In genomic region chr3:171687998-171688397, GRCh38 we compare ENCODE assay signal across 18 cellular contexts.
DNase-seq lines count a peak whose midpoint lies in the region; ATAC-seq and TF ChIP-seq lines count a peak whose summit lies in the region.
"Had no signal": no experiment of that assay in that cellular context is flagged by ENCODE, and none has a peak within 500 bp of the region (broad histone marks: within the 10 kb centered on the region; RNA-seq: fewer than 3 reads in every experiment).

No MANE protein-coding gene starts in this region.

- TF ChIP-seq POLR2A in right lobe of liver (IDR thresholded peaks at IDR 0.05) (no peak), thyroid gland (IDR thresholded peaks at IDR 0.05) (no peak)

- no peak overlapping the region for H3K4me2 ChIP-seq in SK-N-SH
- H3K4me2 ChIP-seq: BLaER1 had no signal

- H3K9me2 ChIP-seq in SK-N-SH = no peaks in the 10 kb centered on the region

- CTCF ChIA-PET in SK-N-SH (lab: Yijun Ruan, JAX) = interaction anchor here (1.5 to 2.2 kb wide), 2 partner anchors 16 to 85 kb away, joined by 3 to 7 read pairs; no protein-coding TSS in a partner anchor

- intact Hi-C loops in right lobe of liver (cut with DNase I) (no loop called here), thyroid gland (cut with DNase I) (no loop called here)

- no peaks in the 10 kb centered on the region; a peak in 2 of 4 replicates for H3K4me1 ChIP-seq in SK-N-SH (ENCODE audit: control insufficient read depth in 1 of 2, insufficient read depth in 2 of 2, low read depth in 1 of 2, low read length in 1 of 2)
- no peaks in the 10 kb centered on the region for H3K4me1 ChIP-seq in liver (ENCODE audit: control insufficient read depth in 4 of 4, insufficient read depth in 4 of 4, low read length in 3 of 4)
- no peaks in the 10 kb centered on the region for H3K4me1 ChIP-seq in right lobe of liver
- H3K4me1 ChIP-seq in thyroid gland = peaks cover 0 to 5% of the 10 kb centered on the region in 2 donors
- H3K4me1 ChIP-seq: Caco-2 had no signal

- H3F3A ChIP-seq in SK-N-SH (replicated peaks; ENCODE audit: insufficient read depth) = no peaks in the 10 kb centered on the region

- no peak overlapping the region for H2AFZ ChIP-seq in SK-N-SH (ENCODE audit: low read depth)

- H4K20me1 ChIP-seq in SK-N-SH (ENCODE audit: insufficient read depth) = no peaks in the 10 kb centered on the region
- H4K20me1 ChIP-seq: BLaER1 had no signal

- TF ChIP-seq RAD21 in SK-N-SH (IDR thresholded peaks at IDR 0.05; ENCODE audit: low read length) (no peak), liver (IDR thresholded peaks at IDR 0.05) (no peak)

- H3K36me3 ChIP-seq in SK-N-SH (replicated peaks in 1 of 2; ENCODE audit: control insufficient read depth in 1 of 2, insufficient read depth in 2 of 2, low read length in 1 of 2) (peaks cover 0 to 3% of the 10 kb centered on the region in 2 experiments), liver (ENCODE audit: control insufficient read depth in 4 of 4, insufficient read depth in 3 of 4, low read depth in 1 of 4, low read length in 3 of 4) (peaks cover 2 to 10% (median 5%) of the 10 kb centered on the region in 4 donors), right lobe of liver (no peaks in the 10 kb centered on the region), thyroid gland (no peaks in the 10 kb centered on the region), H7 (replicated peaks; ENCODE audit: control insufficient read depth, insufficient read depth, low read length) (no peaks in the 10 kb centered on the region)
- H3K36me3 ChIP-seq: BLaER1 had no signal

- POLR2A ChIA-PET in SK-N-SH (lab: Yijun Ruan, JAX) = no interaction called here

- H3K27me3 ChIP-seq in SK-N-SH (ENCODE audit: insufficient read depth) (no peaks in the 10 kb centered on the region), liver (ENCODE audit: control insufficient read depth in 4 of 4, insufficient read depth in 4 of 4, low read length in 3 of 4) (no peaks in the 10 kb centered on the region), right lobe of liver (no peaks in the 10 kb centered on the region), thyroid gland (no peaks in the 10 kb centered on the region), H7 (ENCODE audit: control insufficient read depth, insufficient read depth, low read length) (no peaks in the 10 kb centered on the region)
- H3K27me3 ChIP-seq: BLaER1 had no signal

- no peak for TF ChIP-seq EP300 in SK-N-SH (IDR thresholded peaks at IDR 0.05; ENCODE audit: borderline replicate concordance in 1 of 2, low read depth in 1 of 2, low read length in 1 of 2)

- H3K27ac ChIP-seq in SK-N-SH (ENCODE audit: low read depth in 2 of 2, low read length in 1 of 2) (no peak overlapping the region), liver (ENCODE audit: low read depth in 1 of 2, low read length in 2 of 2) (no peak overlapping the region), right lobe of liver (no peak overlapping the region), thyroid gland (no peak overlapping the region)
- H3K27ac ChIP-seq: 22Rv1, BLaER1, C4-2B had no signal

- no peak for TF ChIP-seq CTCF in SK-N-SH (IDR thresholded peaks at IDR 0.05)
- TF ChIP-seq CTCF in liver (IDR thresholded peaks at IDR 0.05; ENCODE audit: low read depth, low read length, missing input control) = no peak
- no peak for TF ChIP-seq CTCF in right lobe of liver (IDR thresholded peaks at IDR 0.05)
- TF ChIP-seq CTCF in fibroblast of the aortic adventitia (IDR thresholded peaks at IDR 0.05; ENCODE audit: insufficient read depth, low read length) = no peak
- no peak for TF ChIP-seq CTCF in thyroid gland (IDR thresholded peaks at IDR 0.05)

- ATAC-seq in SK-N-SH treated with all-trans-retinoic acid at 6 μM for 48 hours = no peak; the same call in 2 of the 3 replicates
- no peak for ATAC-seq in right lobe of liver
- ATAC-seq: CD8-positive, alpha-beta T cell had no signal

- H3K9me3 ChIP-seq in SK-N-SH = no peaks in the 10 kb centered on the region
- H3K9me3 ChIP-seq in liver (ENCODE audit: control insufficient read depth in 4 of 4, low read length in 3 of 4) = no peaks in the 10 kb centered on the region
- no peaks in the 10 kb centered on the region for H3K9me3 ChIP-seq in right lobe of liver
- H3K9me3 ChIP-seq in thyroid gland = no peaks in the 10 kb centered on the region
- H3K9me3 ChIP-seq: BLaER1, Caco-2 had no signal

- H3K79me2 ChIP-seq in SK-N-SH (ENCODE audit: insufficient read depth) = no peaks in the 10 kb centered on the region

- DNase-seq in SK-N-SH (no peak), right lobe of liver (no peak), fibroblast of the aortic adventitia (ENCODE audit: low read depth) (peak; percentile 46), thyroid gland (no peak), H7 (no peak)
- DNase-seq in activated CD8-positive, alpha-beta memory T cell treated with anti-CD3 and anti-CD28 coated beads, Interleukin-2, amount 50 U/mL, for 48 hours = no peak
- DNase-seq: Caco-2; CD4-positive, CD25-positive, alpha-beta regulatory T cell; CD8-positive, alpha-beta T cell; DMS153; DND-41; GOT3; HCEC 1CT had no signal

- no peak overlapping the region for H3K9ac ChIP-seq in SK-N-SH
- H3K9ac ChIP-seq in liver (ENCODE audit: low read depth in 1 of 2, low read length in 2 of 2) = no peak overlapping the region
- H3K9ac ChIP-seq: BLaER1 had no signal

- H3K4me3 ChIP-seq in SK-N-SH (ENCODE audit: low read depth in 2 of 2, low read length in 1 of 2) (no peak overlapping the region), liver (ENCODE audit: low read depth in 1 of 3, low read length in 3 of 3) (no peak overlapping the region), right lobe of liver (no peak overlapping the region), fibroblast of the aortic adventitia (ENCODE audit: low read depth, low read length) (no peak overlapping the region), thyroid gland (replicated peaks in 1 of 3) (no peak overlapping the region), H7 (ENCODE audit: insufficient read depth, low read depth, low read length) (no peak overlapping the region)
- H3K4me3 ChIP-seq: BLaER1 had no signal

TF ChIP-seq in SK-N-SH, 30 proteins besides CTCF, POLR2A, EP300 and RAD21:
- TF ChIP-seq POLR2AphosphoS5 (IDR thresholded peaks at IDR 0.05; ENCODE audit: low read depth, low read length) = no peak
- TF ChIP-seq MAX (IDR thresholded peaks at IDR 0.05; ENCODE audit: low read depth) = no peak
- TF ChIP-seq MXI1 (IDR thresholded peaks at IDR 0.05; ENCODE audit: low read depth, low read length) = no peak
- no peak for TF ChIP-seq FOXJ3 (CRISPR knock-in tag; IDR thresholded peaks at IDR 0.05)
TF ChIP-seq in SK-N-SH: peak in this region for 0.

TF ChIP-seq in liver, 16 proteins besides CTCF, POLR2A, EP300 and RAD21:
- TF ChIP-seq ATF3 (IDR thresholded peaks at IDR 0.05) (no peak), HNF4G (IDR thresholded peaks at IDR 0.05) (no peak), JUND (IDR thresholded peaks at IDR 0.05) (no peak), NR2F2 (IDR thresholded peaks at IDR 0.05) (peak; percentile 54), GABPA (IDR thresholded peaks at IDR 0.05 in 1 of 2, conservative IDR thresholded peaks at IDR 0.05 in 1 of 2) (no peak), RXRA (IDR thresholded peaks at IDR 0.05) (no peak)
TF ChIP-seq in liver: peak in this region for 1.
